In the genomic region with DNA sequence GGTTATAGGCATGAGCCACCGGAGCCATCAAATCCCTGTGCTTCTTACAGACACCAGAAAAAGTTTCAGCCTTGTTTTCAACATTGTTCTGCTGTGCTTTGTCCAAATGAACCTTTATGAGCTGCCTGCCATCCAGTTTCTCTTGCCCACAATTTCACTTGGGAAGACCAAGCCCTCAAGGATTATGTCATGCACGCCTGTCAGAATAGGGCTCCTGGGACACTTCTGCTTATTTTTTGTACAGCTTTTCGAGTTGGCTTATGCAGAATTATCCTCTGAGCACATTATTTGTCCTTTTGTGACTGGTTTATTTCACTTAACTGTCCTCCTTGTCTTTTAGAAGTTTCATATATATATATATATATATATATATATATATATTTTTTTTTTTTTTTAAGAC, we compare ENCODE assay signal across 3 cellular contexts.
TF ChIP-seq lines count a peak whose summit lies in the region.

No MANE protein-coding gene starts in this region.

TF ChIP-seq in IMR-90, 13 proteins besides CTCF, POLR2A, EP300 and RAD21:
- TF ChIP-seq CEBPB (IDR thresholded peaks at IDR 0.05; ENCODE audit: low read depth, low read length) (no peak), FOS (IDR thresholded peaks at IDR 0.05; ENCODE audit: low read depth, low read length) (no peak), CHD1 (IDR thresholded peaks at IDR 0.05; ENCODE audit: low read depth, low read length) (no peak), SMC3 (IDR thresholded peaks at IDR 0.05; ENCODE audit: low read depth, low read length) (no peak), RCOR1 (IDR thresholded peaks at IDR 0.05; ENCODE audit: insufficient replicate concordance, low read length) (no peak), MXI1 (IDR thresholded peaks at IDR 0.05; ENCODE audit: borderline replicate concordance, low read depth, low read length) (no peak), RFX5 (IDR thresholded peaks at IDR 0.05; ENCODE audit: low read depth, low read length) (no peak), MAFK (IDR thresholded peaks at IDR 0.05; ENCODE audit: low read depth, low read length) (no peak), BHLHE40 (IDR thresholded peaks at IDR 0.05; ENCODE audit: low read depth, low read length) (no peak), NFE2L2 (IDR thresholded peaks at IDR 0.05; ENCODE audit: low read depth, low read length) (no peak), MAZ (IDR thresholded peaks at IDR 0.05; ENCODE audit: borderline replicate concordance, low read depth, low read length) (no peak)
- TF ChIP-seq, protein P1, sequence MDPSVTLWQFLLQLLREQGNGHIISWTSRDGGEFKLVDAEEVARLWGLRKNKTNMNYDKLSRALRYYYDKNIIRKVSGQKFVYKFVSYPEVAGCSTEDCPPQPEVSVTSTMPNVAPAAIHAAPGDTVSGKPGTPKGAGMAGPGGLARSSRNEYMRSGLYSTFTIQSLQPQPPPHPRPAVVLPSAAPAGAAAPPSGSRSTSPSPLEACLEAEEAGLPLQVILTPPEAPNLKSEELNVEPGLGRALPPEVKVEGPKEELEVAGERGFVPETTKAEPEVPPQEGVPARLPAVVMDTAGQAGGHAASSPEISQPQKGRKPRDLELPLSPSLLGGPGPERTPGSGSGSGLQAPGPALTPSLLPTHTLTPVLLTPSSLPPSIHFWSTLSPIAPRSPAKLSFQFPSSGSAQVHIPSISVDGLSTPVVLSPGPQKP (IDR thresholded peaks at IDR 0.05; ENCODE audit: borderline replicate concordance, low read depth, low read length), result no peak
- TF ChIP-seq, protein P2, sequence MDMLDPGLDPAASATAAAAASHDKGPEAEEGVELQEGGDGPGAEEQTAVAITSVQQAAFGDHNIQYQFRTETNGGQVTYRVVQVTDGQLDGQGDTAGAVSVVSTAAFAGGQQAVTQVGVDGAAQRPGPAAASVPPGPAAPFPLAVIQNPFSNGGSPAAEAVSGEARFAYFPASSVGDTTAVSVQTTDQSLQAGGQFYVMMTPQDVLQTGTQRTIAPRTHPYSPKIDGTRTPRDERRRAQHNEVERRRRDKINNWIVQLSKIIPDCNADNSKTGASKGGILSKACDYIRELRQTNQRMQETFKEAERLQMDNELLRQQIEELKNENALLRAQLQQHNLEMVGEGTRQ (IDR thresholded peaks at IDR 0.05; ENCODE audit: low read depth, low read length), result no peak
TF ChIP-seq in IMR-90: peak in this region for 0.

TF ChIP-seq in GM12878, 131 proteins besides CTCF, POLR2A, EP300 and RAD21:
- TF ChIP-seq SMC3 (IDR thresholded peaks at IDR 0.05; ENCODE audit: borderline replicate concordance, low read length) (no peak), RBBP5 (conservative IDR thresholded peaks at IDR 0.05) (no peak), BMI1 (IDR thresholded peaks at IDR 0.05; ENCODE audit: borderline replicate concordance) (no peak), TBL1XR1 (IDR thresholded peaks at IDR 0.05; ENCODE audit: low read depth, low read length) (no peak)

TF ChIP-seq in HepG2, 621 proteins besides CTCF, POLR2A, EP300 and RAD21:
- TF ChIP-seq ZNF121 (CRISPR knock-in tag; IDR thresholded peaks at IDR 0.05), result no peak
- no peak for TF ChIP-seq ZNF451 (CRISPR knock-in tag; IDR thresholded peaks at IDR 0.05)
- TF ChIP-seq AFF4 (CRISPR knock-in tag; IDR thresholded peaks at IDR 0.05), result no peak
- TF ChIP-seq NFIC (IDR thresholded peaks at IDR 0.05; ENCODE audit: low read length), result no peak
- no peak for TF ChIP-seq KLF6 (CRISPR knock-in tag; IDR thresholded peaks at IDR 0.05)
- TF ChIP-seq, protein P3, sequence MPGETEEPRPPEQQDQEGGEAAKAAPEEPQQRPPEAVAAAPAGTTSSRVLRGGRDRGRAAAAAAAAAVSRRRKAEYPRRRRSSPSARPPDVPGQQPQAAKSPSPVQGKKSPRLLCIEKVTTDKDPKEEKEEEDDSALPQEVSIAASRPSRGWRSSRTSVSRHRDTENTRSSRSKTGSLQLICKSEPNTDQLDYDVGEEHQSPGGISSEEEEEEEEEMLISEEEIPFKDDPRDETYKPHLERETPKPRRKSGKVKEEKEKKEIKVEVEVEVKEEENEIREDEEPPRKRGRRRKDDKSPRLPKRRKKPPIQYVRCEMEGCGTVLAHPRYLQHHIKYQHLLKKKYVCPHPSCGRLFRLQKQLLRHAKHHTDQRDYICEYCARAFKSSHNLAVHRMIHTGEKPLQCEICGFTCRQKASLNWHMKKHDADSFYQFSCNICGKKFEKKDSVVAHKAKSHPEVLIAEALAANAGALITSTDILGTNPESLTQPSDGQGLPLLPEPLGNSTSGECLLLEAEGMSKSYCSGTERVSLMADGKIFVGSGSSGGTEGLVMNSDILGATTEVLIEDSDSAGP (CRISPR knock-in tag; IDR thresholded peaks at IDR 0.05; ENCODE audit: borderline replicate concordance), result no peak
- no peak for TF ChIP-seq ZNF564 (CRISPR knock-in tag; IDR thresholded peaks at IDR 0.05)
- TF ChIP-seq ZSCAN25 (CRISPR knock-in tag; IDR thresholded peaks at IDR 0.05), result no peak
- TF ChIP-seq, protein P4, sequence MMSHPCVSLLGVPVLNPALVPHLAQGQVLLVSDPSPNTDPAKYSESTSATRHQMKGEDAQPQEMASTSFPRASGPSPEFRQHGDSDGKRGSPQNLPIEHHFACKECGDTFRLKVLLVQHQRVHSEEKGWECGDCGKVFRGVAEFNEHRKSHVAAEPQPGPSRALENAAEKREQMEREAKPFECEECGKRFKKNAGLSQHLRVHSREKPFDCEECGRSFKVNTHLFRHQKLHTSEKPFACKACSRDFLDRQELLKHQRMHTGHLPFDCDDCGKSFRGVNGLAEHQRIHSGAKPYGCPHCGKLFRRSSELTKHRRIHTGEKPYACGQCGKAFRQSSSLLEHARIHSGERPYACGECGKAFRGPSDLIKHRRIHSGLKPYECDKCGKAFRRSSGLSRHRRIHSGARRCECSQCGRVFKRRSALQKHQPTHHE (CRISPR knock-in tag; IDR thresholded peaks at IDR 0.05; ENCODE audit: borderline replicate concordance), result no peak
- no peak for TF ChIP-seq SALL2 (CRISPR knock-in tag; IDR thresholded peaks at IDR 0.05)
- TF ChIP-seq ZNF124 (CRISPR knock-in tag; IDR thresholded peaks at IDR 0.05), result no peak
- TF ChIP-seq ZNF563 (CRISPR knock-in tag; IDR thresholded peaks at IDR 0.05), result no peak
- no peak for TF ChIP-seq GLI4 (CRISPR knock-in tag; IDR thresholded peaks at IDR 0.05; ENCODE audit: borderline replicate concordance)
- TF ChIP-seq ZNF333 (CRISPR knock-in tag; IDR thresholded peaks at IDR 0.05; ENCODE audit: borderline replicate concordance), result no peak
- TF ChIP-seq ZNF207 (IDR thresholded peaks at IDR 0.05; ENCODE audit: borderline replicate concordance), result no peak
